In the genomic region with DNA sequence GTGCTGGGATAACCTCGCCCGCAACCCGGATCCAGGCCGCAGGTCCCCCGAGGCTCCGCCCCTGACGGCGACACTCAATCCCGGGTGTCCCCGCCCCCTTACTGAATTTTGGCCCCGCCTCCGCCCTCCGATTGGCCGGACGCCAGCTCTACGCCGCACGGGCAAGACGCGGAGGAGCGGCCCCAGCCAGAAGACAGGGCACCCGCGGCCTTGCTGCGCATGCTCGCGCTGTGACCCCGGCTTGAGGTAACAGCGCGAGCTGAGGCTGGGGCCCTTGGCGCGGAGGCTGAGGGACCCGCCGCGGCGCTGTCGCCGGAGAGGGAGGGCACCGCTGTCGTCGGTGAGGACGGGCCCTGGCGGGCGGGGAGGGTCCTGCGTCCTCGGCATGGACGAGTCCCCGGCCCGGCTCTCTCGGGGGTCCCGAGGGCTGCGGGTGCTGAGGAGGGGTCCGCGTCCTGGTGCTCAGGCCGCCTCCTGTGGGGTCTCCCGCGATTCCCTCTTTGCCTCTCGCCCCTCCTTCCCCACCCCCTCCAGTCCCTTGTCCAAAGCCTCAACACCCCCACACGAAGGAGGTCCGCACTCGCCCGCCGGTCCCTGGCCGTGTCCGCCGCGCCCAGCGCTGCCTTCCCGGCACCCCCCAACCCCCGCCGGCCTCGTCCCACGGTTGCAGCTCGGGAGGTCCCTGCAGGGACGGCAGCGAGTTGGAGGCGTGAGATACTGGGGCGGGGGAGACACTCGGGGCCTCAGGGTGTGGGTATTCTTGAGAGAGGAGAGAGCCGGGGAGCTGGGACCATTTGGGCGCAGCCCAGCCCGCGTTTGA, we compare ENCODE assay signal across 8 cellular contexts. TPM values are rescaled to one million over a fixed set of nuclear protein-coding genes. Genes with fewer than 3 reads are reported as not detected.
DNase-seq lines count a peak whose midpoint lies in the region; ATAC-seq, FAIRE-seq and TF ChIP-seq lines count a peak whose summit lies in the region.

A gene with protein sequence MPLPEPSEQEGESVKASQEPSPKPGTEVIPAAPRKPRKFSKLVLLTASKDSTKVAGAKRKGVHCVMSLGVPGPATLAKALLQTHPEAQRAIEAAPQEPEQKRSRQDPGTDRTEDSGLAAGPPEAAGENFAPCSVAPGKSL (plus strand): TSS at position 189 of the 820 bp plus-strand sequence. CDS start 13,235 bp downstream, outside the sequence.

- ATAC-seq in GM18873 (IDR thresholded peaks at IDR 0.05; ENCODE audit: low FRiP score, unreplicated experiment), result peak; percentile 77
- ATAC-seq in HG03139 (IDR thresholded peaks at IDR 0.05; ENCODE audit: unreplicated experiment), result peak; percentile 61

- TF ChIP-seq CTCF in WERI-Rb-1 (IDR thresholded peaks at IDR 0.05; ENCODE audit: low read depth, low read length) (0 out of 2 replicates have a peak, but pooled peaks have one; percentile 12), mammary epithelial cell (conservative IDR thresholded peaks at IDR 0.05 in 1 of 2, IDR thresholded peaks at IDR 0.05 in 1 of 2; ENCODE audit: extremely low read depth in 1 of 2, insufficient read depth in 1 of 2, low read depth in 1 of 2, low read length in 2 of 2) (no peak)

- no peaks in the 10 kb centered on the region for H4K20me1 ChIP-seq in mammary epithelial cell (ENCODE audit: insufficient read depth, low read length)

- BruUV-seq in mammary epithelial cell (replicated peaks; lab: Mats Ljungman, UMichigan), result no TSS peak

- whole genome bisulfite sequencing in mammary epithelial cell (ENCODE audit: low coverage, missing lambda C conversion rate), result 4% methylated on average over 24 of the region's 82 CpGs
- 0 to 1% (median 1%) methylated on average over 49 to 82 of the region's 82 CpGs for WGBS in small intestine, 3 donors

- H3K9me3 ChIP-seq in WERI-Rb-1 (ENCODE audit: severe bottlenecking) (peaks cover 8% of the 10 kb centered on the region), mammary epithelial cell (replicated peaks; ENCODE audit: insufficient read depth, low read length) (no peaks in the 10 kb centered on the region), iPS-20b (ENCODE audit: insufficient read depth, low read depth, low read length) (no peaks in the 10 kb centered on the region; the same call in 1 of the 2 replicates), small intestine (ENCODE audit: control insufficient read depth, low read depth) (no peaks in the 10 kb centered on the region)

- no peak for FAIRE-seq in small intestine (lab: Jason Lieb, UNC)

- dilution Hi-C loops in mammary epithelial cell (cut with HindIII; ENCODE audit: low sequenced_read_pairs), result loop anchor here (5.0 kb wide), 2 partner anchors 44 to 111 kb away; no protein-coding TSS in a partner anchor

- H3K27ac ChIP-seq in WERI-Rb-1, result peak within 1 kb of the TSS; percentile 80
- H3K27ac ChIP-seq in mammary epithelial cell (ENCODE audit: insufficient read depth, low read depth, low read length), result peak within 1 kb of the TSS; percentile 56
- H3K27ac ChIP-seq in iPS-20b (ENCODE audit: low read length), result no peak within 1 kb of the TSS
- H3K27ac ChIP-seq in small intestine (ENCODE audit: low read depth in 1 of 2, low read length in 1 of 2), result peak within 1 kb of the TSS; percentile 88 to 99

- H3K4me3 ChIP-seq in WERI-Rb-1 (ENCODE audit: low read depth, low read length) (peak within 1 kb of the TSS; percentile 85), mammary epithelial cell (replicated peaks in 1 of 3; ENCODE audit: insufficient read depth in 1 of 3, low read depth in 2 of 3, low read length in 3 of 3) (peak within 1 kb of the TSS; percentile 66 to 93 (median 70)), iPS-20b (ENCODE audit: low read length) (peak within 1 kb of the TSS; percentile 89), small intestine (ENCODE audit: low read depth in 1 of 2, low read length in 2 of 2) (peak within 1 kb of the TSS; percentile 88 to 89)

- intact Hi-C loops in mammary epithelial cell (cut with micrococcal nuclease), result loop anchor here (2.0 kb wide), 2 partner anchors 22 to 36 kb away; no protein-coding TSS in a partner anchor

- H3K36me3 ChIP-seq in WERI-Rb-1 (no peaks in the 10 kb centered on the region), mammary epithelial cell (ENCODE audit: insufficient read depth, low read length) (no peaks in the 10 kb centered on the region), iPS-20b (ENCODE audit: insufficient read depth, low read depth, low read length) (no peaks in the 10 kb centered on the region), small intestine (ENCODE audit: control insufficient read depth in 2 of 2, insufficient read depth in 2 of 2, low read length in 2 of 2) (no peaks in the 10 kb centered on the region)

- H3K4me1 ChIP-seq in mammary epithelial cell (ENCODE audit: insufficient read depth, low read length) (peaks cover 8% of the 10 kb centered on the region), iPS-20b (ENCODE audit: insufficient read depth, low read length) (no peaks in the 10 kb centered on the region; the same call in 1 of the 2 replicates), small intestine (ENCODE audit: control insufficient read depth in 2 of 2, insufficient read depth in 1 of 2, low read depth in 1 of 2, low read length in 1 of 2) (no peaks in the 10 kb centered on the region)

- in situ Hi-C loops in ACHN (cut with HindIII; ENCODE audit: low pct_ligation_motif_present, low pct_unique_long_range_greater_than_20kb, low sequenced_read_pairs), result no loop called here
- in situ Hi-C loops in mammary epithelial cell (cut with MboI; ENCODE audit: low sequenced_read_pairs in 2 of 2), result loop anchor here in 1 of 2 donors (5.0 kb wide), 1 partner anchor 34 kb away; no protein-coding TSS in a partner anchor

- peak within 1 kb of the TSS; percentile 97 for H2AFZ ChIP-seq in mammary epithelial cell (ENCODE audit: low read depth, low read length)

- H3K9ac ChIP-seq in mammary epithelial cell (ENCODE audit: insufficient read depth, low read length) (peak within 1 kb of the TSS; percentile 76), iPS-20b (ENCODE audit: low read depth, low read length) (peak within 1 kb of the TSS; percentile 76; the same call in 1 of the 2 replicates)

- peak within 1 kb of the TSS; percentile 87 for H3K4me2 ChIP-seq in mammary epithelial cell (ENCODE audit: insufficient read depth, low read depth, low read length)

- H3K27me3 ChIP-seq in WERI-Rb-1 (ENCODE audit: insufficient read depth, low read depth, severe bottlenecking), result no peaks in the 10 kb centered on the region
- no peaks in the 10 kb centered on the region for H3K27me3 ChIP-seq in mammary epithelial cell (ENCODE audit: insufficient read depth, low read length)
- peaks cover 22% of the 10 kb centered on the region; the same call in 1 of the 2 replicates for H3K27me3 ChIP-seq in iPS-20b (ENCODE audit: insufficient read depth, low read length)
- H3K27me3 ChIP-seq in small intestine (ENCODE audit: control insufficient read depth in 2 of 2, insufficient read depth in 2 of 2, low read length in 2 of 2), result no peaks in the 10 kb centered on the region

- DNase-seq in ACHN (peak; percentile 97), NCI-H2227 (lab: John Stamatoyannopoulos, UW; ENCODE audit: unreplicated experiment) (peak; percentile 99), WERI-Rb-1 (peak; percentile 99), mammary epithelial cell (peak; percentile 96), small intestine (peak; percentile 97)

- CTCF ChIA-PET in mammary epithelial cell (lab: Charles Lee; ENCODE audit: low non-redundant PET), result interaction anchor here (0.5 to 0.6 kb wide), 3 partner anchors 44 to 294 kb away, joined by 3 to 9 read pairs (median 5); no protein-coding TSS in a partner anchor

- peaks cover 12% of the 10 kb centered on the region for H3K79me2 ChIP-seq in mammary epithelial cell (ENCODE audit: insufficient read depth, low read length)

RNA-seq across cellular contexts. Expression of the gene that starts here (rescaled TPM):
- 10 to 100 TPM; 20.2 to 38.3 TPM for total RNA-seq in mammary epithelial cell
- polyA plus RNA-seq in mammary epithelial cell (18.4 TPM), small intestine (10 to 100 TPM; 21.9 to 30.2 (median 24.6) TPM)
- polyA minus RNA-seq in mammary epithelial cell, result 2.3 TPM
